ENCODE assay signal across 16 cellular contexts in genomic region chr21:26441081-26441610, GRCh38.
"Had no signal": no experiment of that assay in that cellular context is flagged by ENCODE, and none has a peak within 500 bp of the region (broad histone marks: within the 10 kb centered on the region; RNA-seq: fewer than 3 reads in every experiment).

No MANE protein-coding gene starts in this region.

- H3K36me3 ChIP-seq: adrenal gland, pancreas, sigmoid colon, spleen, stomach, upper lobe of right lung had no signal

- H3K27me3 ChIP-seq: adrenal gland, pancreas, sigmoid colon, spleen, stomach, testis, upper lobe of right lung had no signal

- H3K4me1 Mint-ChIP-seq: activated T-helper 17 cell treated with anti-CD3 and anti-CD28 coated beads, Interleukin-2, amount 50 U/mL, for 72 hours; central memory CD8-positive, alpha-beta T cell had no signal

- DNase-seq: activated naive CD4-positive, alpha-beta T cell treated with anti-CD3 and anti-CD28 coated beads, Interleukin-2, amount 50 U/mL, for 16 hours; activated T-cell treated with anti-CD3 and anti-CD28 coated beads for 4 hours; adrenal gland; head of caudate nucleus; pancreas; sigmoid colon; spleen; stomach; T-helper 2 cell; testis; upper lobe of right lung had no signal

- H3K4me3 Mint-ChIP-seq: activated T-helper 17 cell treated with anti-CD3 and anti-CD28 coated beads, Interleukin-2, amount 50 U/mL, for 72 hours; central memory CD8-positive, alpha-beta T cell; mesothelial cell of epicardium had no signal

- H3K4me3 ChIP-seq: adrenal gland, coronary artery, pancreas, sigmoid colon, spleen, stomach, testis, upper lobe of right lung had no signal

- H3K27ac ChIP-seq: adrenal gland, coronary artery, pancreas, sigmoid colon, spleen, stomach, testis, upper lobe of right lung had no signal

- H3K4me1 ChIP-seq: adrenal gland, pancreas, sigmoid colon, spleen, stomach, testis, upper lobe of right lung had no signal

- H3K9me3 Mint-ChIP-seq: activated T-helper 17 cell treated with anti-CD3 and anti-CD28 coated beads, Interleukin-2, amount 50 U/mL, for 72 hours had no signal

- H3K9me3 ChIP-seq: adrenal gland, pancreas, sigmoid colon, stomach, testis, upper lobe of right lung had no signal

- H3K27me3 Mint-ChIP-seq: central memory CD8-positive, alpha-beta T cell had no signal

- ATAC-seq: activated CD4-positive, CD25-positive, alpha-beta regulatory T cell treated with anti-CD3 and anti-CD28 coated beads, Interleukin-2, amount 50 U/mL, for 24 hours; activated T-helper 17 cell treated with anti-CD3 and anti-CD28 coated beads, Interleukin-2, amount 50 U/mL, for 72 hours; pancreas; upper lobe of right lung had no signal

- H3K27ac Mint-ChIP-seq: activated T-helper 17 cell treated with anti-CD3 and anti-CD28 coated beads, Interleukin-2, amount 50 U/mL, for 72 hours; mesothelial cell of epicardium had no signal
